Comparison of ENCODE assay signal across 9 cellular contexts in genomic region chr7:142761606-142762005, GRCh38. TPM values are rescaled to one million over a fixed set of nuclear protein-coding genes. Genes with fewer than 3 reads are reported as not detected.
"Had no signal": no experiment of that assay in that cellular context is flagged by ENCODE, and none has a peak within 500 bp of the region (broad histone marks: within the 10 kb centered on the region; RNA-seq: fewer than 3 reads in every experiment).

No MANE protein-coding gene starts in this region.

RNA-seq across cellular contexts. Expression of gene PRSS2, which starts 9.2 kb away (rescaled TPM):
- total RNA-seq: activated CD4-positive, alpha-beta T cell treated with anti-CD3 and anti-CD28 coated beads, Interleukin-2, amount 10 ng/mL, durations not matched to agents 24 days and 14 days; activated CD8-positive, alpha-beta memory T cell treated with anti-CD3 and anti-CD28 coated beads for 36 hours; activated CD8-positive, alpha-beta T cell treated with anti-CD3 and anti-CD28 coated beads for 36 hours; activated naive CD8-positive, alpha-beta T cell treated with anti-CD3 and anti-CD28 coated beads for 36 hours; activated T-cell treated with anti-CD3 and anti-CD28 coated beads, Interleukin-2, amount 50 U/mL, for 72 hours; activated T-helper 17 cell treated with anti-CD3 and anti-CD28 coated beads, Interleukin-2, amount 50 U/mL, for 72 hours; ascending aorta; SJSA1 had no signal
- polyA plus RNA-seq: SK-N-SH had no signal

RNA-seq across cellular contexts. Expression of gene PRSS1, which starts 12.3 kb away (rescaled TPM):
- total RNA-seq: activated CD4-positive, alpha-beta T cell treated with anti-CD3 and anti-CD28 coated beads, Interleukin-2, amount 10 ng/mL, durations not matched to agents 24 days and 14 days; activated CD8-positive, alpha-beta memory T cell treated with anti-CD3 and anti-CD28 coated beads for 36 hours; activated CD8-positive, alpha-beta T cell treated with anti-CD3 and anti-CD28 coated beads for 36 hours; activated naive CD8-positive, alpha-beta T cell treated with anti-CD3 and anti-CD28 coated beads for 36 hours; activated T-cell treated with anti-CD3 and anti-CD28 coated beads, Interleukin-2, amount 50 U/mL, for 72 hours; activated T-helper 17 cell treated with anti-CD3 and anti-CD28 coated beads, Interleukin-2, amount 50 U/mL, for 72 hours; ascending aorta; SJSA1 had no signal
- polyA plus RNA-seq: SK-N-SH had no signal
